Comparison of ENCODE assay signal across 28 cellular contexts in the genomic region with DNA sequence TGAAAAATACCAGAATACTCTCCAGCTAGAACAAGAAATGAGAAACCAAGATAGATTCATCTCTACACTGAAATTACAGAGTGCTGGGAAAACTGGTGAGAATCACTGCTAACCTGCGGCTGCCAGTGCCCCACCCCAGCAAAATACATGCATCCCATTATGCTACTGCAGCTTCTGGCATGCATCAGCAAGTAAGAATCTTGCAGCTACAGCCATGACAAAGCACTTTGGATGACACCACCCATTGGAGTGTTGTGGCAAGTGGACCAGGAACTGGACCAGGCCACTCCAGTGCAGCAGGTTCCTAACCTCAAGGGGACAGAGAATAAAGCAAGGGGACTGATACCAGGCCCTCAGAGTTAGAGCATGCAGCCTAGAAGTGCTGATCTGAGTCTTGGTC.
"Had no signal": no experiment of that assay in that cellular context is flagged by ENCODE, and none has a peak within 500 bp of the region (broad histone marks: within the 10 kb centered on the region; RNA-seq: fewer than 3 reads in every experiment).

No MANE protein-coding gene starts in this region.

- H3K27ac ChIP-seq: adrenal gland, body of pancreas, KMS-11, SJCRH30, SK-N-MC, WERI-Rb-1 had no signal

- H3K36me3 ChIP-seq: adrenal gland, SJCRH30, WERI-Rb-1 had no signal

- H3K9me3 ChIP-seq: body of pancreas, SJCRH30 had no signal

- FAIRE-seq: astrocyte had no signal

- H3K9ac ChIP-seq: KMS-11 had no signal

- H3K4me2 ChIP-seq: KMS-11 had no signal

- H3K4me3 ChIP-seq: adrenal gland, body of pancreas, SJCRH30, SK-N-MC had no signal

- H3K4me1 ChIP-seq: adrenal gland, SJCRH30 had no signal

- DNase-seq: activated CD4-positive, alpha-beta T cell treated with anti-CD3 and anti-CD28 coated beads for 1 hour; activated CD4-positive, alpha-beta T cell treated with anti-CD3 and anti-CD28 coated beads for 48 hours; activated CD4-positive, alpha-beta T cell treated with anti-CD3 and anti-CD28 coated beads, Interleukin-2, amount 50 U/mL, for 48 hours; activated CD4-positive, CD25-positive, alpha-beta regulatory T cell; activated CD8-positive, alpha-beta T cell treated with anti-CD3 and anti-CD28 coated beads, Interleukin-2, amount 10 ng/mL, durations not matched to agents 7 days and 5 days; activated gamma-delta T cell treated with Interleukin-2 at 50 U/mL for 16 hours; activated naive CD4-positive, alpha-beta T cell treated with anti-CD3 and anti-CD28 coated beads for 36 hours; activated T-cell treated with anti-CD3 and anti-CD28 coated beads, Interleukin-2, amount 50 U/mL, for 4 hours; adrenal gland; body of pancreas; central memory CD4-positive, alpha-beta T cell; MM.1S; MV-4-11; NCI-H1092; NCI-H1436 treated with DMSO at 0.1 percent for 48 hours; NCI-H1694 treated with DMSO at 0.1 percent for 48 hours; NCI-H2029; NCI-H345; NCI-H524 treated with DMSO at 0.1 percent for 48 hours; SHP77; SJCRH30; T1000; WERI-Rb-1 had no signal

- H3K27me3 ChIP-seq: adrenal gland, body of pancreas, SJCRH30 had no signal

- ATAC-seq: activated CD8-positive, alpha-beta T cell treated with anti-CD3 and anti-CD28 coated beads, Interleukin-2, amount 10 ng/mL, durations not matched to agents 7 days and 5 days; activated naive CD4-positive, alpha-beta T cell treated with anti-CD3 and anti-CD28 coated beads, Interleukin-2, amount 50 U/mL, for 72 hours; activated T-cell treated with anti-CD3 and anti-CD28 coated beads, Interleukin-2, amount 50 U/mL, for 4 hours; body of pancreas; Panc1 had no signal
